In genomic region chr6:146913842-146914562, GRCh38 we compare ENCODE assay signal across 8 cellular contexts.
DNase-seq lines count a peak whose midpoint lies in the region; ATAC-seq lines count a peak whose summit lies in the region.

No MANE protein-coding gene starts in this region.

- intact Hi-C loops in sciatic nerve (cut with DNase I) = no loop called here

- ATAC-seq in sciatic nerve (peak; percentile 93), HG03571 (IDR thresholded peaks at IDR 0.05; ENCODE audit: unreplicated experiment) (no peak)

- DNase-seq in ELR (ENCODE audit: low read depth) = peak; percentile 99
- peak; percentile 24 to 75 for DNase-seq in NCI-H446 (lab: John Stamatoyannopoulos, UW)
- DNase-seq in brain pericyte (ENCODE audit: low read depth, low spot score) = peak; percentile 95
- peak; percentile 75 for DNase-seq in iPS DF 4.7 (ENCODE audit: extremely low read depth, low spot score)
- peak; percentile 68 for DNase-seq in sciatic nerve (ENCODE audit: low spot score)
- no peak for DNase-seq in NCI-H146 treated with DMSO at 0.1 percent for 48 hours (lab: John Stamatoyannopoulos, UW; ENCODE audit: unreplicated experiment)
- no peak for DNase-seq in DMS153 (lab: John Stamatoyannopoulos, UW)

Comparison
In these comparisons a context has a peak if more than half of its experiments do, and no peak if none do; other contexts are left out.
1. DNase-seq: peak in ELR (single experiment), NCI-H446 (2 of 2), brain pericyte (single experiment), iPS DF 4.7 (single experiment) and sciatic nerve (single experiment); none in NCI-H146 treated with DMSO at 0.1 percent for 48 hours (single experiment) and DMS153 (single experiment).